ENCODE assay signal across 11 cellular contexts in the genomic region with DNA sequence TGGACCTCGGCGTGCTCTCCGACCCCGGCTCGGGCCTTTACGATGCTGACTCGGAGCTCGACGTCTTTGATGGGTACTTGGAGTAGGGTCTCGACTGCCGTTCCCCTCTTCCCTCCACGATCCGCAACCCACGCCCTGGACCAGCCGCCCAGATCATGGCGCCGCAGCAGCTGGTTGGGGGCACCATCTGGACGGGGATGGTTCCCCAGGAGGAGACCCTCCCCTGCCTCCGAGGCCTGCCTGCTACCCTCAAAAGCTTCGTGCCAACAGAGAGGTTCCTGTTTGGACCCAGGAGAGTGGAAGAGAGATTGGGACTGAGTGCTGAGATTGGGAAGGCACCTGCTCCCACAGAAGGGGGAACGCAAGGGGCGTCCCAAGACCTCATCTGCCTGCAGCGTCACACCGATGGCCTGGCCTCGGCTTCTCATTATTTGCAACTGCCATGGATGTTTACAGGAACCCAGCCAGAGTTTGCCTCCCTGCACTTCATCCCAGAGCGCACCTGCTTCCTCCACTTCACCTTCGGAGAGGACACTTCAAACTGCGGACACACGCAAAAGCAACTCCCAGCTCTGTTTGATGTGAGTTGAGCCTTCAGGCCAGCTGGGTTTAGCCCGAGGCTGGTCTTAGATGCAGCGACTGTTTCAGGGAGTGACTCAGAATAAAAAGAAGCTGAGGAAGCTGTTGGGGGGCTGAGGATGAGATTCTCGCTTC. TPM values are rescaled to one million over a fixed set of nuclear protein-coding genes. Genes with fewer than 3 reads are reported as not detected.
A peak's percentile ranks its signal among the peaks of the same experiment; 100 is the strongest.
DNase-seq lines count a peak whose midpoint lies in the region; ATAC-seq and TF ChIP-seq lines count a peak whose summit lies in the region.
"Not testable (repeated sequence)": the region's sequence is repeated elsewhere in the genome, so short reads cannot be mapped to it uniquely, and the experiment has no call there.
"Had no signal": no experiment of that assay in that cellular context is flagged by ENCODE, and none has a peak within 500 bp of the region (broad histone marks: within the 10 kb centered on the region; RNA-seq: fewer than 3 reads in every experiment).

No MANE protein-coding gene starts in this region.

- DNase-seq in DMS53 treated with DMSO at 0.1 percent for 48 hours (lab: John Stamatoyannopoulos, UW; ENCODE audit: unreplicated experiment): peak; percentile 87
- peak; percentile 79 for DNase-seq in NCI-H128 (lab: John Stamatoyannopoulos, UW; ENCODE audit: unreplicated experiment)
- DNase-seq in NT2/D1 (ENCODE audit: low read depth, low spot score); left ventricle myocardium inferior: not testable (repeated sequence)
- DNase-seq in activated CD8-positive, alpha-beta memory T cell treated with anti-CD3 and anti-CD28 coated beads, Interleukin-2, amount 50 U/mL, for 1 hour (ENCODE audit: extremely low read depth): peak; percentile 4
- DNase-seq in naive thymus-derived CD4-positive, alpha-beta T cell: peak in 4 of 9 donors; percentile 25 to 39 (median 32)

- peak; percentile 47 for ATAC-seq in naive thymus-derived CD4-positive, alpha-beta T cell

- H3K9me3 Mint-ChIP-seq in brain; naive thymus-derived CD4-positive, alpha-beta T cell; stimulated activated naive CD8-positive, alpha-beta T cell treated with anti-CD3 and anti-CD28 coated beads, Interleukin-15, Interleukin-2, amounts not matched to agents 100 ng/mL and 50 ng/mL, for 24 hours: not testable (repeated sequence)

- POLR2A ChIA-PET in naive thymus-derived CD4-positive, alpha-beta T cell (lab: Charles Lee): not testable (repeated sequence)

- peak overlapping the region in 4 of 5 experiments; percentile 48 to 78 (median 60) for H3K4me3 Mint-ChIP-seq in brain
- H3K4me3 Mint-ChIP-seq in naive thymus-derived CD4-positive, alpha-beta T cell: peak overlapping the region; percentile 41 to 82 (median 66)
- peak overlapping the region; percentile 67 for H3K4me3 Mint-ChIP-seq in stimulated activated naive CD8-positive, alpha-beta T cell treated with anti-CD3 and anti-CD28 coated beads, Interleukin-15, Interleukin-2, amounts not matched to agents 100 ng/mL and 50 ng/mL, for 24 hours

- H3K27me3 Mint-ChIP-seq in brain: not testable (repeated sequence)
- H3K27me3 Mint-ChIP-seq in naive thymus-derived CD4-positive, alpha-beta T cell: peaks cover 21 to 52% (median 25%) of the 10 kb centered on the region in 5 donors
- H3K27me3 Mint-ChIP-seq in stimulated activated naive CD8-positive, alpha-beta T cell treated with anti-CD3 and anti-CD28 coated beads, Interleukin-15, Interleukin-2, amounts not matched to agents 100 ng/mL and 50 ng/mL, for 24 hours: peaks cover 38% of the 10 kb centered on the region

- peak overlapping the region in 1 of 5 experiments; percentile 57 for H3K27ac Mint-ChIP-seq in brain
- H3K27ac Mint-ChIP-seq in naive thymus-derived CD4-positive, alpha-beta T cell: not testable (repeated sequence)
- H3K27ac Mint-ChIP-seq in stimulated activated naive CD8-positive, alpha-beta T cell treated with anti-CD3 and anti-CD28 coated beads, Interleukin-15, Interleukin-2, amounts not matched to agents 100 ng/mL and 50 ng/mL, for 24 hours: peak overlapping the region; percentile 31

- not testable (repeated sequence) for H3K9me3 ChIP-seq in NT2/D1 (ENCODE audit: insufficient read depth, low read length); left ventricle myocardium inferior (replicated peaks); naive thymus-derived CD4-positive, alpha-beta T cell (ENCODE audit: control insufficient read depth in 2 of 3, low read length in 3 of 3)

- H3K4me1 Mint-ChIP-seq in brain; naive thymus-derived CD4-positive, alpha-beta T cell; stimulated activated naive CD8-positive, alpha-beta T cell treated with anti-CD3 and anti-CD28 coated beads, Interleukin-15, Interleukin-2, amounts not matched to agents 100 ng/mL and 50 ng/mL, for 24 hours (ENCODE audit: low read depth): not testable (repeated sequence)

- CTCF ChIA-PET in naive thymus-derived CD4-positive, alpha-beta T cell (lab: Charles Lee): not testable (repeated sequence)

- H3K36me3 ChIP-seq in NT2/D1 (ENCODE audit: insufficient read depth, insufficient read length, low read length); left ventricle myocardium inferior; naive thymus-derived CD4-positive, alpha-beta T cell (ENCODE audit: control insufficient read depth in 2 of 3, insufficient read depth in 3 of 3, low read length in 3 of 3): not testable (repeated sequence)

- not testable (repeated sequence) for H3K4me1 ChIP-seq in NT2/D1 (ENCODE audit: insufficient read depth, insufficient read length); naive thymus-derived CD4-positive, alpha-beta T cell (ENCODE audit: control insufficient read depth in 2 of 2, insufficient read depth in 2 of 2, low read length in 2 of 2)
- H3K4me1 ChIP-seq in left ventricle myocardium inferior: peaks cover 13% of the 10 kb centered on the region

- peak overlapping the region; percentile 6 for H3K4me3 ChIP-seq in NT2/D1 (ENCODE audit: insufficient read length, low read depth)
- peak overlapping the region; percentile 64 for H3K4me3 ChIP-seq in left ventricle myocardium inferior
- H3K4me3 ChIP-seq in naive thymus-derived CD4-positive, alpha-beta T cell (ENCODE audit: low read length): not testable (repeated sequence)

- not testable (repeated sequence) for H3K36me3 Mint-ChIP-seq in brain; naive thymus-derived CD4-positive, alpha-beta T cell; stimulated activated naive CD8-positive, alpha-beta T cell treated with anti-CD3 and anti-CD28 coated beads, Interleukin-15, Interleukin-2, amounts not matched to agents 100 ng/mL and 50 ng/mL, for 24 hours (ENCODE audit: low read depth)

- TF ChIP-seq CTCF in brain (conservative IDR thresholded peaks at IDR 0.05): peak; percentile 15 to 37
- not testable (repeated sequence) for TF ChIP-seq CTCF in left ventricle myocardium inferior (IDR thresholded peaks at IDR 0.05; ENCODE audit: borderline replicate concordance)

- not testable (repeated sequence) for H3K9ac ChIP-seq in NT2/D1 (ENCODE audit: insufficient read length, low read depth)

- not testable (repeated sequence) for H3K27me3 ChIP-seq in NT2/D1 (ENCODE audit: insufficient read depth, insufficient read length); naive thymus-derived CD4-positive, alpha-beta T cell (ENCODE audit: control insufficient read depth in 2 of 2, insufficient read depth in 2 of 2, low read length in 2 of 2)
- peaks cover 25% of the 10 kb centered on the region for H3K27me3 ChIP-seq in left ventricle myocardium inferior (ENCODE audit: low read depth)

- intact Hi-C loops in left ventricle myocardium inferior (cut with micrococcal nuclease): not testable (repeated sequence)
- intact Hi-C loops in naive thymus-derived CD4-positive, alpha-beta T cell (cut with micrococcal nuclease): loop anchor here (1.0 to 10.0 kb wide), 2 partner anchors 185 to 186 kb away; no protein-coding TSS in a partner anchor

- peak overlapping the region; percentile 63 for H3K27ac ChIP-seq in left ventricle myocardium inferior (replicated peaks)
- not testable (repeated sequence) for H3K27ac ChIP-seq in naive thymus-derived CD4-positive, alpha-beta T cell (ENCODE audit: low read depth, low read length)

RNA-seq across cellular contexts. Expression of gene GOLGA6L7, which starts 58.9 kb away (rescaled TPM):
- not detected for polyA plus RNA-seq in brain (ENCODE audit: insufficient read depth, low read depth, low replicate concordance)
- total RNA-seq in left ventricle myocardium inferior: not detected
- total RNA-seq in naive thymus-derived CD4-positive, alpha-beta T cell: not detected
- polyA plus RNA-seq in naive thymus-derived CD4-positive, alpha-beta T cell: not detected
- total RNA-seq: activated CD4-positive, alpha-beta memory T cell treated with anti-CD3 and anti-CD28 coated beads, Interleukin-2, amount 10 ng/mL, durations not matched to agents 7 days and 5 days; mammary epithelial cell; psoas muscle had no signal
- polyA plus RNA-seq: mammary epithelial cell, psoas muscle had no signal
